ENCODE assay signal across 9 cellular contexts in genomic region chr1:91744973-91745648, GRCh38.
DNase-seq lines count a peak whose midpoint lies in the region; ATAC-seq and TF ChIP-seq lines count a peak whose summit lies in the region.
"Had no signal": no experiment of that assay in that cellular context is flagged by ENCODE, and none has a peak within 500 bp of the region (broad histone marks: within the 10 kb centered on the region; RNA-seq: fewer than 3 reads in every experiment).

No MANE protein-coding gene starts in this region.

- intact Hi-C loops in Right ventricle myocardium inferior (cut with DNase I) (loop anchor here (5.0 to 10.0 kb wide), 2 partner anchors 52 to 140 kb away; partner anchors contain the start of gene TGFBR3), cardiac septum (cut with DNase I) (no loop called here), Right ventricle myocardium superior (cut with DNase I) (no loop called here)

- TF ChIP-seq CTCF in omental fat pad (IDR thresholded peaks at IDR 0.05), result no peak

- peak; percentile 63 for DNase-seq in Right ventricle myocardium inferior (ENCODE audit: missing footprints)
- DNase-seq in cardiac septum (ENCODE audit: low spot score), result no peak
- peak; percentile 65 for DNase-seq in Right ventricle myocardium superior
- no peak for DNase-seq in omental fat pad (ENCODE audit: low spot score)
- DNase-seq in anterior cingulate cortex (lab: John Stamatoyannopoulos, UW), result no peak
- no peak for DNase-seq in stimulated activated naive CD4-positive, alpha-beta T cell treated with Interleukin-2 at 50 U/mL for 16 hours (lab: John Stamatoyannopoulos, UW)
- DNase-seq: AML-193 had no signal

- ATAC-seq in Right ventricle myocardium inferior (peak; percentile 94), Right ventricle myocardium superior (ENCODE audit: poor library complexity) (peak; percentile 84), omental fat pad (ENCODE audit: low FRiP score) (peak; percentile 27), HG03469 (IDR thresholded peaks at IDR 0.05; ENCODE audit: unreplicated experiment) (no peak), GM21528 (IDR thresholded peaks at IDR 0.05; ENCODE audit: low FRiP score, unreplicated experiment) (no peak)

Comparison
In these comparisons a context has a peak if more than half of its experiments do, and no peak if none do; other contexts are left out.
1. DNase-seq: peak in Right ventricle myocardium inferior (single experiment) and Right ventricle myocardium superior (single experiment); none in cardiac septum (single experiment), omental fat pad (single experiment), anterior cingulate cortex (0 of 58) and stimulated activated naive CD4-positive, alpha-beta T cell treated with Interleukin-2 at 50 U/mL for 16 hours (single experiment).
2. ATAC-seq: peak in Right ventricle myocardium inferior (single experiment), Right ventricle myocardium superior (single experiment) and omental fat pad (single experiment); none in HG03469 (single experiment) and GM21528 (single experiment).